Comparison of ENCODE assay signal across 1 cellular context in genomic region chr2:63827749-63828148, GRCh38.
TF ChIP-seq lines count a peak whose summit lies in the region.

No MANE protein-coding gene starts in this region.

TF ChIP-seq in HepG2, 621 proteins besides CTCF, POLR2A, EP300 and RAD21 (continued from another document and continues in another):
- TF ChIP-seq GRHL1 (CRISPR knock-in tag; conservative IDR thresholded peaks at IDR 0.05) (no peak), BRF2 (CRISPR knock-in tag; IDR thresholded peaks at IDR 0.05) (no peak), ZNF34 (CRISPR knock-in tag; IDR thresholded peaks at IDR 0.05; ENCODE audit: borderline replicate concordance) (no peak), AKAP8 (CRISPR knock-in tag; IDR thresholded peaks at IDR 0.05) (no peak), GTF2F1 (IDR thresholded peaks at IDR 0.05; ENCODE audit: low read length) (no peak), ZNF580 (CRISPR knock-in tag; IDR thresholded peaks at IDR 0.05; ENCODE audit: borderline replicate concordance, low read depth) (no peak), ZNF615 (CRISPR knock-in tag; IDR thresholded peaks at IDR 0.05; ENCODE audit: borderline replicate concordance) (no peak), ADNP (CRISPR knock-in tag; IDR thresholded peaks at IDR 0.05) (no peak), ZNF512 (CRISPR knock-in tag; IDR thresholded peaks at IDR 0.05) (no peak), DRAP1 (CRISPR knock-in tag; IDR thresholded peaks at IDR 0.05) (0 out of 2 replicates have a peak, but pooled peaks have one; percentile 24), GATA4 (IDR thresholded peaks at IDR 0.05; ENCODE audit: borderline replicate concordance, low read depth) (no peak), SRSF9 (IDR thresholded peaks at IDR 0.05; ENCODE audit: borderline replicate concordance, insufficient read depth, low read depth, low read length, poor library complexity, severe bottlenecking) (no peak), NFIC (IDR thresholded peaks at IDR 0.05; ENCODE audit: low read length) (peak; percentile 85; the same call in 1 of the 2 replicates), TARDBP (CRISPR knock-in tag; IDR thresholded peaks at IDR 0.05) (peak; percentile 46; the same call in 1 of the 2 replicates), KDM5A (IDR thresholded peaks at IDR 0.05; ENCODE audit: borderline replicate concordance, low read length) (no peak), ZEB1 (IDR thresholded peaks at IDR 0.05; ENCODE audit: insufficient replicate concordance, low read depth) (no peak), HIVEP1 (CRISPR knock-in tag; IDR thresholded peaks at IDR 0.05) (no peak), ZNF513 (CRISPR knock-in tag; conservative IDR thresholded peaks at IDR 0.05) (no peak), ATAD3A (CRISPR knock-in tag; IDR thresholded peaks at IDR 0.05) (no peak), YEATS4 (CRISPR knock-in tag; IDR thresholded peaks at IDR 0.05; ENCODE audit: borderline replicate concordance) (no peak), GTF3A (CRISPR knock-in tag; conservative IDR thresholded peaks at IDR 0.05) (no peak), GZF1 (CRISPR knock-in tag; IDR thresholded peaks at IDR 0.05) (no peak), PHB2 (IDR thresholded peaks at IDR 0.05; ENCODE audit: partially characterized antibody) (no peak), CEBPB (IDR thresholded peaks at IDR 0.05; ENCODE audit: borderline replicate concordance, low read depth, low read length) (peak; percentile 25; the same call in 1 of the 2 replicates), ZNF484 (CRISPR knock-in tag; IDR thresholded peaks at IDR 0.05; ENCODE audit: borderline replicate concordance, low read depth) (no peak), ZNF143 (CRISPR knock-in tag; IDR thresholded peaks at IDR 0.05) (no peak), ZBTB37 (CRISPR knock-in tag; IDR thresholded peaks at IDR 0.05) (no peak), THAP9 (CRISPR knock-in tag; IDR thresholded peaks at IDR 0.05; ENCODE audit: borderline replicate concordance) (no peak), SAFB2 (CRISPR knock-in tag; IDR thresholded peaks at IDR 0.05; ENCODE audit: borderline replicate concordance, low read depth) (no peak), MED13 (CRISPR knock-in tag; IDR thresholded peaks at IDR 0.05) (no peak), HNF4G (IDR thresholded peaks at IDR 0.05; ENCODE audit: borderline replicate concordance, low read depth, low read length) (no peak), HNF4G (CRISPR knock-in tag; IDR thresholded peaks at IDR 0.05; ENCODE audit: borderline replicate concordance, low read depth) (no peak), ZFP91 (CRISPR knock-in tag; IDR thresholded peaks at IDR 0.05; ENCODE audit: borderline replicate concordance) (no peak), PAWR (CRISPR knock-in tag; IDR thresholded peaks at IDR 0.05; ENCODE audit: borderline replicate concordance) (no peak), ZNF644 (CRISPR knock-in tag; IDR thresholded peaks at IDR 0.05; ENCODE audit: low read depth) (peak; percentile 82; the same call in 1 of the 2 replicates), ZNF414 (CRISPR knock-in tag; IDR thresholded peaks at IDR 0.05) (no peak), TCF7 (IDR thresholded peaks at IDR 0.05; ENCODE audit: low read depth) (peak; percentile 90), MAFG (CRISPR knock-in tag; IDR thresholded peaks at IDR 0.05) (no peak), SIN3A (IDR thresholded peaks at IDR 0.05; ENCODE audit: borderline replicate concordance, low read depth, low read length) (no peak), ZMAT3 (CRISPR knock-in tag; conservative IDR thresholded peaks at IDR 0.05) (no peak), TMF1 (CRISPR knock-in tag; IDR thresholded peaks at IDR 0.05; ENCODE audit: low read depth) (no peak), BRCA1 (CRISPR knock-in tag; IDR thresholded peaks at IDR 0.05) (no peak), ZNF562 (CRISPR knock-in tag; IDR thresholded peaks at IDR 0.05; ENCODE audit: borderline replicate concordance) (no peak), ZZZ3 (CRISPR knock-in tag; IDR thresholded peaks at IDR 0.05; ENCODE audit: borderline replicate concordance) (no peak), HNRNPL (IDR thresholded peaks at IDR 0.05; ENCODE audit: low read depth, low read length) (no peak), GABPA (IDR thresholded peaks at IDR 0.05; ENCODE audit: low read depth, low read length) (no peak), GABPA (CRISPR knock-in tag; IDR thresholded peaks at IDR 0.05; ENCODE audit: low read depth) (no peak), U2AF1 (optimal IDR thresholded peaks at IDR 0.05; ENCODE audit: low read depth, low read length) (no peak), NKX3-1 (CRISPR knock-in tag; IDR thresholded peaks at IDR 0.05) (no peak), RBAK (CRISPR knock-in tag; IDR thresholded peaks at IDR 0.05) (no peak), ZNF136 (CRISPR knock-in tag; IDR thresholded peaks at IDR 0.05; ENCODE audit: low read depth) (no peak), ZNF547 (CRISPR knock-in tag; IDR thresholded peaks at IDR 0.05) (no peak), ZSCAN20 (CRISPR knock-in tag; IDR thresholded peaks at IDR 0.05; ENCODE audit: borderline replicate concordance) (no peak), ZNF569 (CRISPR knock-in tag; IDR thresholded peaks at IDR 0.05; ENCODE audit: borderline replicate concordance) (no peak), ZNF839 (CRISPR knock-in tag; IDR thresholded peaks at IDR 0.05; ENCODE audit: borderline replicate concordance) (no peak), ZNF564 (CRISPR knock-in tag; IDR thresholded peaks at IDR 0.05) (no peak), SUZ12 (IDR thresholded peaks at IDR 0.05; ENCODE audit: low read depth, low read length) (no peak), MLX (CRISPR knock-in tag; IDR thresholded peaks at IDR 0.05) (no peak), ZNF33B (CRISPR knock-in tag; IDR thresholded peaks at IDR 0.05) (no peak), ZNF230 (CRISPR knock-in tag; IDR thresholded peaks at IDR 0.05) (no peak), ARHGAP35 (CRISPR knock-in tag; IDR thresholded peaks at IDR 0.05; ENCODE audit: borderline replicate concordance) (no peak), ZNF672 (CRISPR knock-in tag; IDR thresholded peaks at IDR 0.05) (no peak), SRF (IDR thresholded peaks at IDR 0.05; ENCODE audit: low read depth, low read length) (no peak), CENPT (CRISPR knock-in tag; IDR thresholded peaks at IDR 0.05; ENCODE audit: low read depth) (no peak), TBX3 (IDR thresholded peaks at IDR 0.05; ENCODE audit: borderline replicate concordance) (no peak)
